ENCODE assay signal across 8 cellular contexts in the genomic region with DNA sequence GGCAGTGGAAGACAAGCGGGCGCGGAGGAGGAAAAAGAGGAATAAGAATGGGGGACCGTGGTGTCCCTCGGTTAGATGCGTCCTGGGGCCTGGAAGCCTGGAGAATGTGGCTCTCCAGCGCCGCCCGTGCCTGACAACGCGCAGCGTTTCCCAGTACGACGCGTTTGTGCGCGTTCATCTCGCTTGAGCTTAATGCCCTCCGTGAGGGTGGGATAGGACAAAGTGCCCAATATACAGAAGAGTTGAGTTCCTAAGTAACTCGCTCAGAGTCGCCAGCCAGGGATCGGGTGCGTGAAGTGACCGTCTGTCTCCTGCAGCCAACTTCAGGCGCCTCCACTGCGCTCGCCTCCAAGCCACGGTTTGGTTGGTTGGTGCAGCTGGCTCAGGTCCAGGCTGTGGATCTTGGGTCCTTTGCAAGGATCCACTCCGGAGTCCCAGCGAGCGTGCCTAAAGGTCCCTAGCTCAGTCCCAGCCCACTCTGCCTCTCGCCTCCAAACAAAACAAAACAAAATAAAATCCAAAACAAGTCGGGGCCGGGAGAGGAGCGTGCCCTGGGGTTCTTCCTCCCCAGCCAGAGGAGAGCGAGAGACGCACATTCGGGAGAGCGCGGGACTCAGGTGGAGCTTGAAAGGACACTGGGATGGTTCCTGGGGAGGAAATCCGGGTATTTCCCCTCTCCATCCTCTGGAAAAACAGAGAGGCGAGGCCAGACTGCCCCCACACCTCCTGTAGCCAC. TPM values are rescaled to one million over a fixed set of nuclear protein-coding genes. Genes with fewer than 3 reads are reported as not detected.
A peak's percentile ranks its signal among the peaks of the same experiment; 100 is the strongest.
DNase-seq lines count a peak whose midpoint lies in the region; ATAC-seq and TF ChIP-seq lines count a peak whose summit lies in the region.
"Had no signal": no experiment of that assay in that cellular context is flagged by ENCODE, and none has a peak within 500 bp of the region (broad histone marks: within the 10 kb centered on the region; RNA-seq: fewer than 3 reads in every experiment).

No MANE protein-coding gene starts in this region.

- no peak overlapping the region for H3K9ac ChIP-seq in neural cell (ENCODE audit: low read length)

- ATAC-seq in activated CD4-positive, CD25-positive, alpha-beta regulatory T cell treated with anti-CD3 and anti-CD28 coated beads, Interleukin-2, amount 50 U/mL, for 24 hours = no peak
- ATAC-seq in HG03378 (IDR thresholded peaks at IDR 0.05; ENCODE audit: unreplicated experiment) = no peak

- H3K4me1 ChIP-seq in breast epithelium = peaks cover 14 to 35% of the 10 kb centered on the region in 2 donors

- TF ChIP-seq POLR2A in breast epithelium (IDR thresholded peaks at IDR 0.05) = no peak

- no peak overlapping the region for H3K27ac ChIP-seq in breast epithelium
- H3K27ac ChIP-seq in neural cell (ENCODE audit: low read length) = no peak overlapping the region

- peak overlapping the region; percentile 32 to 95 (median 57) for H3K27ac Mint-ChIP-seq in IgD-negative memory B cell

- no peak for TF ChIP-seq CTCF in breast epithelium (IDR thresholded peaks at IDR 0.05)
- peak; percentile 47 for TF ChIP-seq CTCF in neural cell (IDR thresholded peaks at IDR 0.05; ENCODE audit: poor library complexity, severe bottlenecking)

- peaks cover 40% of the 10 kb centered on the region for H3K27me3 Mint-ChIP-seq in IgD-negative memory B cell

- H3K9me3 Mint-ChIP-seq in IgD-negative memory B cell = peaks cover 0 to 2% (median 0%) of the 10 kb centered on the region in 3 donors

- no peaks in the 10 kb centered on the region for H3K9me2 ChIP-seq in neural cell (ENCODE audit: insufficient read depth, low read length)

- peaks cover 25 to 37% (median 34%) of the 10 kb centered on the region in 3 donors for H3K4me1 Mint-ChIP-seq in IgD-negative memory B cell

- no peaks in the 10 kb centered on the region for H3K9me3 ChIP-seq in breast epithelium
- no peaks in the 10 kb centered on the region for H3K9me3 ChIP-seq in neural cell (ENCODE audit: low read length)
- H3K9me3 ChIP-seq in MG63 = no peaks in the 10 kb centered on the region

- H3K36me3 ChIP-seq in breast epithelium = no peaks in the 10 kb centered on the region
- H3K36me3 ChIP-seq in neural cell (ENCODE audit: insufficient read depth, low read length) = no peaks in the 10 kb centered on the region
- H3K36me3 ChIP-seq in MG63 = peaks cover 1% of the 10 kb centered on the region

- H3K4me2 ChIP-seq in neural cell (ENCODE audit: low read length) = no peak overlapping the region

- H3F3A ChIP-seq in neural cell (ENCODE audit: insufficient read depth, low read length, poor library complexity, severe bottlenecking) = no peaks in the 10 kb centered on the region

- peaks cover 24% of the 10 kb centered on the region for H3K79me2 ChIP-seq in neural cell (replicated peaks; ENCODE audit: insufficient read depth, low read length)

- peak overlapping the region; percentile 48 to 79 (median 68) for H3K4me3 Mint-ChIP-seq in IgD-negative memory B cell

- H3K4me3 ChIP-seq in breast epithelium (peak overlapping the region in 2 of 3 donors; percentile 15 to 58), neural cell (ENCODE audit: low read length) (peak overlapping the region; percentile 62), MG63 (no peak overlapping the region)

- TF ChIP-seq EP300 in neural cell (conservative IDR thresholded peaks at IDR 0.05; ENCODE audit: poor library complexity, severe bottlenecking) = no peak

- no peaks in the 10 kb centered on the region for H4K20me1 ChIP-seq in neural cell (ENCODE audit: insufficient read depth)

- intact Hi-C loops in breast epithelium (cut with DNase I; ENCODE audit: low total_unique reads) = no loop called here

- H3K36me3 Mint-ChIP-seq in IgD-negative memory B cell = peaks cover 1% of the 10 kb centered on the region

- no peak for TF ChIP-seq RAD21 in neural cell (conservative IDR thresholded peaks at IDR 0.05)

- H2AFZ ChIP-seq in neural cell (ENCODE audit: low read depth, low read length) = no peak overlapping the region

- H3K27me3 ChIP-seq in breast epithelium (peaks cover 26 to 60% of the 10 kb centered on the region in 2 donors), neural cell (ENCODE audit: insufficient read depth, low read depth, low read length) (peaks cover 62% of the 10 kb centered on the region), MG63 (peaks cover 70% of the 10 kb centered on the region)

- DNase-seq in DMS53 (lab: John Stamatoyannopoulos, UW) (peak; percentile 83), breast epithelium (ENCODE audit: low spot score in 2 of 2) (no peak), MG63 (no peak)

TF ChIP-seq in neural cell, 6 proteins besides CTCF, POLR2A, EP300 and RAD21:
- TF ChIP-seq POLR2AphosphoS5 (IDR thresholded peaks at IDR 0.05) (no peak), SMC3 (conservative IDR thresholded peaks at IDR 0.05; ENCODE audit: poor library complexity) (no peak), REST (IDR thresholded peaks at IDR 0.05; ENCODE audit: borderline replicate concordance) (no peak), EZH2 (IDR thresholded peaks at IDR 0.05; ENCODE audit: borderline replicate concordance, insufficient read depth, low read length, poor library complexity, severe bottlenecking) (peak; percentile 53), TAF1 (IDR thresholded peaks at IDR 0.05; ENCODE audit: low read depth) (no peak), MXI1 (conservative IDR thresholded peaks at IDR 0.05; ENCODE audit: poor library complexity, severe bottlenecking) (no peak)

RNA-seq across cellular contexts. Expression of gene GALR2, which starts 1.0 kb away (rescaled TPM):
- polyA plus RNA-seq in IgD-negative memory B cell = 0.21 TPM
- not detected for total RNA-seq in breast epithelium
- polyA plus RNA-seq in neural cell = not detected in 2 replicates
- polyA minus RNA-seq in neural cell = not detected in 2 replicates
- not detected in 2 replicates for total RNA-seq in MG63 (2014; rRNA removed; shearing (Covaris generic); ENCODE audit: low replicate concordance)
- total RNA-seq: fibroblast of lung had no signal
- polyA plus RNA-seq: fibroblast of lung had no signal

RNA-seq across cellular contexts. Expression of gene SRP68, which starts 3.2 kb away (rescaled TPM):
- 58.7 TPM for polyA plus RNA-seq in IgD-negative memory B cell
- 10 to 100 TPM; 41.3 to 49.6 (median 48.3) TPM for total RNA-seq in breast epithelium
- polyA plus RNA-seq in neural cell = 22.3 and 26.3 TPM in 2 replicates
- 27.3 and 30.0 TPM in 2 replicates for polyA minus RNA-seq in neural cell
- total RNA-seq in MG63 (2014; rRNA removed; shearing (Covaris generic); ENCODE audit: low replicate concordance) = 70.0 and 99.9 TPM in 2 replicates

RNA-seq across cellular contexts. Expression of gene ZACN, which starts 3.5 kb away (rescaled TPM):
- polyA plus RNA-seq in IgD-negative memory B cell = 1.6 TPM
- not detected for total RNA-seq in breast epithelium
- polyA plus RNA-seq in neural cell = 0.10 TPM in 1 of 2 replicates, not detected in the other
- polyA minus RNA-seq in neural cell = not detected in 2 replicates
- total RNA-seq in MG63 (2014; rRNA removed; shearing (Covaris generic); ENCODE audit: low replicate concordance) = not detected in 2 replicates
- total RNA-seq: fibroblast of lung had no signal
- polyA plus RNA-seq: fibroblast of lung had no signal

RNA-seq across cellular contexts. Expression of gene EXOC7, which starts 28.1 kb away (rescaled TPM):
- 52.7 TPM for polyA plus RNA-seq in IgD-negative memory B cell
- 100 to 1,000 TPM in 1 of 3 donors, 10 to 100 TPM in 2; 91.4 to 103 (median 93.9) TPM for total RNA-seq in breast epithelium
- polyA plus RNA-seq in neural cell = 146 and 180 TPM in 2 replicates
- 158 and 159 TPM in 2 replicates for polyA minus RNA-seq in neural cell
- total RNA-seq in MG63 (2014; rRNA removed; shearing (Covaris generic); ENCODE audit: low replicate concordance) = 54.5 and 81.8 TPM in 2 replicates

RNA-seq across cellular contexts. Expression of gene EVPL, which starts 48.4 kb away (rescaled TPM):
- polyA plus RNA-seq in IgD-negative memory B cell (not detected), neural cell (not detected in 2 replicates)
- total RNA-seq in breast epithelium = 1 to 10 TPM; 1.6 to 8.0 (median 3.9) TPM
- not detected in 2 replicates for polyA minus RNA-seq in neural cell
- total RNA-seq in MG63 (2014; rRNA removed; shearing (Covaris generic); ENCODE audit: low replicate concordance) = not detected in 2 replicates
- total RNA-seq: fibroblast of lung had no signal
- polyA plus RNA-seq: fibroblast of lung had no signal
